Comparison of ENCODE assay signal across 20 cellular contexts in the genomic region with DNA sequence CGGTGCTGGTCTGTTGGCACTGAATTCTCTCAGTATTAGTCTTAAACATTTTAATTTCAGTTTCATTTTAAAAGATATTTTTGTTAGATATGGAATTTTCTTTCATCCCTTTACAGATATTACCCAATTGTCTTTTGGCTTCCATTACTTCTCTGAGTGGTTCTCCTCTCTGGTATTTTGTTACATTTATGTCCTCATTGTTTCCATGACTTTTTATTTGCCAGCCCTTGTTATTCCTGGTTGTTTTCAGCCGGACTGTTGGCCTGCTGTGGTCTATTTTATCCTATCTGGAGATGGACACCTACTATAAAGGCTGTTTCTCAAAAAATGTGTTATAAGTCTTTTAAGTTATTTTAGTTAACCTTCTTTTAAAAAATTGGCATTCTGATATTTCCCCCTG.
A peak's percentile ranks its signal among the peaks of the same experiment; 100 is the strongest.
DNase-seq lines count a peak whose midpoint lies in the region; ATAC-seq, FAIRE-seq and TF ChIP-seq lines count a peak whose summit lies in the region.
"Had no signal": no experiment of that assay in that cellular context is flagged by ENCODE, and none has a peak within 500 bp of the region (broad histone marks: within the 10 kb centered on the region; RNA-seq: fewer than 3 reads in every experiment).

No MANE protein-coding gene starts in this region.

- TF ChIP-seq POLR2A in H54 (IDR thresholded peaks at IDR 0.05; ENCODE audit: low read depth, low read length), result no peak

- ATAC-seq in GM18868 (IDR thresholded peaks at IDR 0.05; ENCODE audit: unreplicated experiment) (no peak), omental fat pad (ENCODE audit: low FRiP score) (no peak)
- ATAC-seq: Panc1 had no signal

- DNase-seq in H54 (ENCODE audit: insufficient read length, low spot score) (no peak), dermis microvascular lymphatic vessel endothelial cell (ENCODE audit: low read depth in 2 of 2) (peak; percentile 44 to 69), myocyte (ENCODE audit: low read depth) (peak; percentile 41), stromal cell of bone marrow (ENCODE audit: low read depth) (peak; percentile 9), omental fat pad (ENCODE audit: low spot score) (no peak), NCI-H82 (lab: John Stamatoyannopoulos, UW) (no peak)
- DNase-seq: DMS53; GF-D8; GM23248; IMR-90; NCI-H1105; NCI-H146; NCI-H2029; NCI-H2227 treated with DMSO at 0.1 percent for 48 hours; NCI-H510A; NK-92 treated with Interleukin-12 subunit alpha and Interleukin-12 subunit beta, amount 100 ng/mL, for 24 hours; SIG-M5; SK-N-SH had no signal

- FAIRE-seq in H54 (lab: Jason Lieb, UNC), result peak; percentile 20

- no peak for TF ChIP-seq CTCF in omental fat pad (IDR thresholded peaks at IDR 0.05)

Comparison
In these comparisons a context has a peak if more than half of its experiments do, and no peak if none do; other contexts are left out.
1. DNase-seq: peak in dermis microvascular lymphatic vessel endothelial cell (2 of 2), myocyte (single experiment) and stromal cell of bone marrow (single experiment); none in H54 (single experiment), omental fat pad (single experiment) and NCI-H82 (single experiment).